In genomic region chr12:51847830-51848727, GRCh38 we compare ENCODE assay signal across 8 cellular contexts. TPM values are rescaled to one million over a fixed set of nuclear protein-coding genes. Genes with fewer than 3 reads are reported as not detected.
DNase-seq lines count a peak whose midpoint lies in the region; ATAC-seq and TF ChIP-seq lines count a peak whose summit lies in the region.

Gene FIGNL2, minus strand, starts transcription at chr12:51848718. Its CDS starts 26,305 bp downstream, at chr12:51822413.

- WGBS in mesenchymal stem cell = 0% methylated on average over 19 of the region's 84 CpGs
- 0 to 1% methylated on average over 14 to 42 of the region's 84 CpGs for WGBS in tibial nerve, 2 donors

- H3K27ac ChIP-seq in mesenchymal stem cell (ENCODE audit: low read length, poor library complexity, severe bottlenecking) = no peak within 1 kb of the TSS
- peak within 1 kb of the TSS; percentile 84 to 94 (median 92) for H3K27ac ChIP-seq in tibial nerve

- peak within 1 kb of the TSS; percentile 82 for H3K4me2 ChIP-seq in mesenchymal stem cell (ENCODE audit: low read length, poor library complexity, severe bottlenecking)

- H3K14ac ChIP-seq in mesenchymal stem cell (ENCODE audit: low read length in 2 of 2) = peak within 1 kb of the TSS in 1 of 2 experiments; percentile 62

- peak within 1 kb of the TSS; percentile 58 for H2BK120ac ChIP-seq in mesenchymal stem cell (ENCODE audit: low read depth, low read length)

- peaks cover 73% of the 10 kb centered on the region for H3K4me1 Mint-ChIP-seq in dendritic cell treated with granulocyte-macrophage colony-stimulating factor and Interleukin-4, amounts not matched to agents 40 ng/mL and 50 ng/mL, for 4 days (ENCODE audit: low read depth)

- H3K9me3 ChIP-seq in mesenchymal stem cell (ENCODE audit: control insufficient read depth, low read length) (no peaks in the 10 kb centered on the region), tibial nerve (no peaks in the 10 kb centered on the region)

- H3K36me3 Mint-ChIP-seq in dendritic cell treated with granulocyte-macrophage colony-stimulating factor and Interleukin-4, amounts not matched to agents 40 ng/mL and 50 ng/mL, for 4 days (ENCODE audit: low read depth) = no peaks in the 10 kb centered on the region

- TF ChIP-seq CTCF in tibial nerve (IDR thresholded peaks at IDR 0.05) = no peak

- peak within 1 kb of the TSS; percentile 46 to 78 for H3K4me3 ChIP-seq in mesenchymal stem cell (ENCODE audit: insufficient read depth in 1 of 2, low read depth in 1 of 2, low read length in 2 of 2)
- peak within 1 kb of the TSS; percentile 63 to 80 (median 71) for H3K4me3 ChIP-seq in tibial nerve

- TF ChIP-seq EP300 in tibial nerve (IDR thresholded peaks at IDR 0.05) = no peak

- peak within 1 kb of the TSS in 1 of 2 experiments; percentile 55 for H3K4ac ChIP-seq in mesenchymal stem cell (ENCODE audit: low read depth in 1 of 2, low read length in 2 of 2)

- no peak within 1 kb of the TSS for H2AFZ ChIP-seq in mesenchymal stem cell (ENCODE audit: low read depth, low read length)

- peak within 1 kb of the TSS; percentile 57 for H2BK15ac ChIP-seq in mesenchymal stem cell (ENCODE audit: low read depth, poor library complexity, severe bottlenecking)

- H2BK5ac ChIP-seq in mesenchymal stem cell (ENCODE audit: low read depth, low read length, poor library complexity, severe bottlenecking) = no peak within 1 kb of the TSS

- H4K8ac ChIP-seq in mesenchymal stem cell (ENCODE audit: low read length) = peak within 1 kb of the TSS; percentile 59

- peak within 1 kb of the TSS; percentile 53 for H3K9ac ChIP-seq in mesenchymal stem cell (ENCODE audit: low read length)

- peaks cover 31% of the 10 kb centered on the region for H3K4me1 ChIP-seq in mesenchymal stem cell (ENCODE audit: control insufficient read depth, insufficient read depth, low read depth, low read length)
- H3K4me1 ChIP-seq in tibial nerve = peaks cover 0 to 75% (median 24%) of the 10 kb centered on the region in 4 donors

- H3K27ac Mint-ChIP-seq in dendritic cell treated with granulocyte-macrophage colony-stimulating factor and Interleukin-4, amounts not matched to agents 40 ng/mL and 50 ng/mL, for 4 days = no peak within 1 kb of the TSS

- ATAC-seq in HG03135 (IDR thresholded peaks at IDR 0.05; ENCODE audit: unreplicated experiment) = no peak

- peaks cover 54% of the 10 kb centered on the region for H3K27me3 Mint-ChIP-seq in dendritic cell treated with granulocyte-macrophage colony-stimulating factor and Interleukin-4, amounts not matched to agents 40 ng/mL and 50 ng/mL, for 4 days

- no peaks in the 10 kb centered on the region for H3K79me1 ChIP-seq in mesenchymal stem cell (replicated peaks; ENCODE audit: low read length, poor library complexity, severe bottlenecking)

- no peaks in the 10 kb centered on the region for H3K9me3 Mint-ChIP-seq in dendritic cell treated with granulocyte-macrophage colony-stimulating factor and Interleukin-4, amounts not matched to agents 40 ng/mL and 50 ng/mL, for 4 days

- H3K23ac ChIP-seq in mesenchymal stem cell (ENCODE audit: low read length in 2 of 2) = peak within 1 kb of the TSS in 1 of 2 experiments; percentile 68

- peak in 1 of 2 donors; percentile 30 for TF ChIP-seq POLR2A in tibial nerve (IDR thresholded peaks at IDR 0.05)

- peak within 1 kb of the TSS; percentile 79 to 88 for H3K18ac ChIP-seq in mesenchymal stem cell (ENCODE audit: low read depth in 1 of 2, low read length in 2 of 2)

- H2AK5ac ChIP-seq in mesenchymal stem cell (ENCODE audit: low read length, severe bottlenecking) = no peak within 1 kb of the TSS

- H3K27me3 ChIP-seq in mesenchymal stem cell (ENCODE audit: control insufficient read depth in 1 of 2, insufficient read depth in 1 of 2, low read length in 2 of 2) = peaks cover 44 to 82% of the 10 kb centered on the region in 2 experiments
- peaks cover 0 to 22% of the 10 kb centered on the region in 2 donors for H3K27me3 ChIP-seq in tibial nerve

- H3K36me3 ChIP-seq in mesenchymal stem cell (ENCODE audit: control insufficient read depth in 1 of 2, insufficient read depth in 2 of 2, low read depth in 1 of 2, low read length in 2 of 2) = no peaks in the 10 kb centered on the region
- no peaks in the 10 kb centered on the region for H3K36me3 ChIP-seq in tibial nerve

- peak within 1 kb of the TSS in 1 of 2 experiments; percentile 17 for H2BK12ac ChIP-seq in mesenchymal stem cell (ENCODE audit: low read length in 2 of 2)

- H3K4me3 Mint-ChIP-seq in dendritic cell treated with granulocyte-macrophage colony-stimulating factor and Interleukin-4, amounts not matched to agents 40 ng/mL and 50 ng/mL, for 4 days = peak within 1 kb of the TSS; percentile 49

- DNase-seq in NCI-H146 (lab: John Stamatoyannopoulos, UW) (peak; percentile 56), NCI-H146 treated with DMSO at 0.1 percent for 48 hours (lab: John Stamatoyannopoulos, UW; ENCODE audit: unreplicated experiment) (no peak), mesenchymal stem cell (peak; percentile 59), tibial nerve (ENCODE audit: low spot score in 2 of 2) (peak; percentile 33 to 39), hippocampal formation (lab: John Stamatoyannopoulos, UW) (no peak), NCI-H2081 (lab: John Stamatoyannopoulos, UW) (no peak)

- intact Hi-C loops in dendritic cell treated with granulocyte-macrophage colony-stimulating factor and Interleukin-4, amounts not matched to agents 40 ng/mL and 50 ng/mL, for 4 days (cut with micrococcal nuclease) = no loop called here

- peak within 1 kb of the TSS; percentile 70 for H4K91ac ChIP-seq in mesenchymal stem cell (ENCODE audit: low read length)

RNA-seq across cellular contexts. Expression of gene FIGNL2, which starts in this region (rescaled TPM):
- polyA plus RNA-seq in mesenchymal stem cell (2013, experiment 1 of 2) = 0.62 TPM
- polyA plus RNA-seq in mesenchymal stem cell (2013, experiment 2 of 2) = 0.71 TPM
- total RNA-seq in tibial nerve = 1 to 10 TPM; 1.1 to 2.1 (median 1.3) TPM

Comparison
In these comparisons a context has a peak if more than half of its experiments do, and no peak if none do; other contexts are left out.
1. DNase-seq: peak in NCI-H146 (single experiment), mesenchymal stem cell (single experiment) and tibial nerve (2 of 2); none in NCI-H146 treated with DMSO at 0.1 percent for 48 hours (single experiment), hippocampal formation (0 of 2) and NCI-H2081 (0 of 2).